Comparison of ENCODE assay signal across 14 cellular contexts in genomic region chr1:65440322-65440864, GRCh38. TPM values are rescaled to one million over a fixed set of nuclear protein-coding genes. Genes with fewer than 3 reads are reported as not detected.
DNase-seq lines count a peak whose midpoint lies in the region; ATAC-seq and TF ChIP-seq lines count a peak whose summit lies in the region.
"Had no signal": no experiment of that assay in that cellular context is flagged by ENCODE, and none has a peak within 500 bp of the region (broad histone marks: within the 10 kb centered on the region; RNA-seq: fewer than 3 reads in every experiment).

No MANE protein-coding gene starts in this region.

- no peaks in the 10 kb centered on the region for H3K9me2 ChIP-seq in hepatocyte (replicated peaks; ENCODE audit: insufficient read depth)

- H3K4me1 Mint-ChIP-seq in activated naive CD8-positive, alpha-beta T cell treated with anti-CD3 and anti-CD28 coated beads, Interleukin-2, amount 10 ng/mL, durations not matched to agents 7 days and 5 days, result peaks cover 7% of the 10 kb centered on the region
- H3K4me1 Mint-ChIP-seq in activated naive CD8-positive, alpha-beta T cell treated with anti-CD3 and anti-CD28 coated beads for 36 hours, result peaks cover 3% of the 10 kb centered on the region
- H3K4me1 Mint-ChIP-seq in WTC11, result peaks cover 41% of the 10 kb centered on the region
- peaks cover 16% of the 10 kb centered on the region for H3K4me1 Mint-ChIP-seq in glutamatergic neuron (ENCODE audit: low read depth, unreplicated experiment)

- H2AFZ ChIP-seq in hepatocyte, result no peak overlapping the region

- no peaks in the 10 kb centered on the region for H3K9me3 ChIP-seq in hepatocyte (ENCODE audit: low read depth)
- H3K9me3 ChIP-seq: BLaER1 had no signal

- ATAC-seq in activated naive CD8-positive, alpha-beta T cell treated with anti-CD3 and anti-CD28 coated beads, Interleukin-2, amount 10 ng/mL, durations not matched to agents 7 days and 5 days (ENCODE audit: low read depth), result no peak
- no peak for ATAC-seq in WTC11
- ATAC-seq: HCT116 had no signal

- H3K4me3 ChIP-seq in hepatocyte, result no peak overlapping the region
- H3K4me3 ChIP-seq: BLaER1 had no signal

- peaks cover 3% of the 10 kb centered on the region for H3K27me3 Mint-ChIP-seq in activated naive CD8-positive, alpha-beta T cell treated with anti-CD3 and anti-CD28 coated beads, Interleukin-2, amount 10 ng/mL, durations not matched to agents 7 days and 5 days
- H3K27me3 Mint-ChIP-seq in activated naive CD8-positive, alpha-beta T cell treated with anti-CD3 and anti-CD28 coated beads for 36 hours, result no peaks in the 10 kb centered on the region
- H3K27me3 Mint-ChIP-seq in WTC11 (ENCODE audit: low read depth) (no peaks in the 10 kb centered on the region), glutamatergic neuron (ENCODE audit: unreplicated experiment) (no peaks in the 10 kb centered on the region)
- H3K27me3 Mint-ChIP-seq: CD4-positive, CD25-positive, alpha-beta regulatory T cell had no signal

- POLR2A ChIA-PET in activated naive CD8-positive, alpha-beta T cell treated with anti-CD3 and anti-CD28 coated beads, Interleukin-2, amount 10 ng/mL, durations not matched to agents 7 days and 5 days (lab: Charles Lee), result no interaction called here
- POLR2A ChIA-PET in WTC11 (lab: Charles Lee), result no interaction called here

- H3K27ac ChIP-seq in hepatocyte, result no peak overlapping the region
- H3K27ac ChIP-seq: 22Rv1, BLaER1 had no signal

- no peaks in the 10 kb centered on the region for H3K27me3 ChIP-seq in hepatocyte
- H3K27me3 ChIP-seq: BLaER1 had no signal

- no peak for TF ChIP-seq CTCF in WTC11 (IDR thresholded peaks at IDR 0.05)
- TF ChIP-seq CTCF in glutamatergic neuron (IDR thresholded peaks at IDR 0.05; ENCODE audit: partially characterized antibody, unreplicated experiment), result no peak
- TF ChIP-seq CTCF in hepatocyte (IDR thresholded peaks at IDR 0.05; ENCODE audit: poor library complexity), result no peak

- 86% methylated on average over 12 of the region's 12 CpGs for WGBS in hepatocyte (ENCODE audit: low lambda C conversion rate, missing lambda C conversion rate)

- CTCF ChIA-PET in WTC11 (lab: Charles Lee), result interaction anchor here (1.4 to 1.6 kb wide), 4 partner anchors 9 to 247 kb away, joined by 6 to 9 read pairs (median 8); no protein-coding TSS in a partner anchor

- no peaks in the 10 kb centered on the region for H3K36me3 ChIP-seq in hepatocyte (replicated peaks; ENCODE audit: insufficient read depth, low read depth)

- no peaks in the 10 kb centered on the region for H3K79me2 ChIP-seq in hepatocyte

- no peaks in the 10 kb centered on the region for H3K4me1 ChIP-seq in hepatocyte (ENCODE audit: insufficient read depth)
- H3K4me1 ChIP-seq: BLaER1 had no signal

- peak overlapping the region; percentile 23 for H3K27ac Mint-ChIP-seq in activated naive CD8-positive, alpha-beta T cell treated with anti-CD3 and anti-CD28 coated beads, Interleukin-2, amount 10 ng/mL, durations not matched to agents 7 days and 5 days
- H3K27ac Mint-ChIP-seq in activated naive CD8-positive, alpha-beta T cell treated with anti-CD3 and anti-CD28 coated beads for 36 hours, result no peak overlapping the region
- H3K27ac Mint-ChIP-seq in WTC11 (peak overlapping the region; percentile 51; the same call in 1 of the 2 replicates), glutamatergic neuron (ENCODE audit: unreplicated experiment) (peak overlapping the region; percentile 53)
- H3K27ac Mint-ChIP-seq: CD4-positive, CD25-positive, alpha-beta regulatory T cell had no signal

- H3K4me3 Mint-ChIP-seq in activated naive CD8-positive, alpha-beta T cell treated with anti-CD3 and anti-CD28 coated beads, Interleukin-2, amount 10 ng/mL, durations not matched to agents 7 days and 5 days, result no peak overlapping the region
- no peak overlapping the region for H3K4me3 Mint-ChIP-seq in activated naive CD8-positive, alpha-beta T cell treated with anti-CD3 and anti-CD28 coated beads for 36 hours
- H3K4me3 Mint-ChIP-seq in WTC11 (no peak overlapping the region), glutamatergic neuron (ENCODE audit: unreplicated experiment) (no peak overlapping the region)
- H3K4me3 Mint-ChIP-seq: CD4-positive, CD25-positive, alpha-beta regulatory T cell had no signal

- H3K4me2 ChIP-seq in hepatocyte, result no peak overlapping the region
- H3K4me2 ChIP-seq: BLaER1 had no signal

- peaks cover 4% of the 10 kb centered on the region for H3K36me3 Mint-ChIP-seq in activated naive CD8-positive, alpha-beta T cell treated with anti-CD3 and anti-CD28 coated beads, Interleukin-2, amount 10 ng/mL, durations not matched to agents 7 days and 5 days
- H3K36me3 Mint-ChIP-seq in activated naive CD8-positive, alpha-beta T cell treated with anti-CD3 and anti-CD28 coated beads for 36 hours, result peaks cover 4% of the 10 kb centered on the region
- peaks cover 17% of the 10 kb centered on the region for H3K36me3 Mint-ChIP-seq in WTC11
- no peaks in the 10 kb centered on the region for H3K36me3 Mint-ChIP-seq in glutamatergic neuron (ENCODE audit: unreplicated experiment)

- no peaks in the 10 kb centered on the region for H4K20me1 ChIP-seq in hepatocyte (ENCODE audit: insufficient read depth, poor library complexity, severe bottlenecking)
- H4K20me1 ChIP-seq: BLaER1 had no signal

- no peak for DNase-seq in activated naive CD8-positive, alpha-beta T cell treated with anti-CD3 and anti-CD28 coated beads, Interleukin-2, amount 10 ng/mL, durations not matched to agents 7 days and 5 days
- no peak for DNase-seq in activated naive CD8-positive, alpha-beta T cell treated with anti-CD3 and anti-CD28 coated beads for 36 hours
- no peak for DNase-seq in WTC11 (ENCODE audit: low spot score)
- no peak for DNase-seq in glutamatergic neuron
- no peak for DNase-seq in glomerular visceral epithelial cell (ENCODE audit: extremely low spot score)
- DNase-seq in stimulated activated naive CD4-positive, alpha-beta T cell treated with Interleukin-2 at 50 U/mL for 16 hours (lab: John Stamatoyannopoulos, UW), result no peak
- DNase-seq in hepatocyte (ENCODE audit: low spot score), result no peak
- DNase-seq in NCI-H2196 treated with DMSO at 0.1 percent for 48 hours (lab: John Stamatoyannopoulos, UW; ENCODE audit: unreplicated experiment), result no peak
- DNase-seq: AML-193; CD4-positive, CD25-positive, alpha-beta regulatory T cell; DMS 273 treated with DMSO at 0.1 percent for 48 hours had no signal

- H3K9me3 Mint-ChIP-seq in activated naive CD8-positive, alpha-beta T cell treated with anti-CD3 and anti-CD28 coated beads, Interleukin-2, amount 10 ng/mL, durations not matched to agents 7 days and 5 days, result no peaks in the 10 kb centered on the region
- H3K9me3 Mint-ChIP-seq in activated naive CD8-positive, alpha-beta T cell treated with anti-CD3 and anti-CD28 coated beads for 36 hours, result no peaks in the 10 kb centered on the region
- H3K9me3 Mint-ChIP-seq in WTC11, result peaks cover 15% of the 10 kb centered on the region
- H3K9me3 Mint-ChIP-seq in glutamatergic neuron (ENCODE audit: unreplicated experiment), result peaks cover 4% of the 10 kb centered on the region
- H3K9me3 Mint-ChIP-seq: CD4-positive, CD25-positive, alpha-beta regulatory T cell had no signal

TF ChIP-seq in WTC11, 78 proteins besides CTCF, POLR2A, EP300 and RAD21 (continues in another document):
- TF ChIP-seq RELA (CRISPR knock-in tag; IDR thresholded peaks at IDR 0.05; ENCODE audit: borderline replicate concordance) (no peak), NFYB (CRISPR knock-in tag; conservative IDR thresholded peaks at IDR 0.05; ENCODE audit: low read depth) (no peak), ZNF532 (CRISPR knock-in tag; IDR thresholded peaks at IDR 0.05; ENCODE audit: borderline replicate concordance) (no peak), EMX1 (CRISPR knock-in tag; IDR thresholded peaks at IDR 0.05) (no peak), ZNF232 (CRISPR knock-in tag; IDR thresholded peaks at IDR 0.05) (no peak)

RNA-seq across cellular contexts. Expression of gene LEPR, which starts 19.9 kb away (rescaled TPM):
- 1 to 10 TPM; 1.9 to 2.8 TPM for total RNA-seq in activated naive CD8-positive, alpha-beta T cell treated with anti-CD3 and anti-CD28 coated beads, Interleukin-2, amount 10 ng/mL, durations not matched to agents 7 days and 5 days
- 1 to 10 TPM; 1.6 to 2.2 TPM for total RNA-seq in activated naive CD8-positive, alpha-beta T cell treated with anti-CD3 and anti-CD28 coated beads for 36 hours
- total RNA-seq in WTC11 (2021) (5.3 to 6.5 TPM (median 5.6 TPM) in 3 replicates), glutamatergic neuron (ENCODE audit: unreplicated experiment) (6.8 TPM), hepatocyte (6.1 and 6.4 TPM in 2 replicates)
- polyA plus RNA-seq in hepatocyte, result 1.3 and 4.1 TPM in 2 replicates

RNA-seq across cellular contexts. Expression of gene LEPROT, which starts 19.9 kb away (rescaled TPM):
- 10 to 100 TPM; 25.9 to 27.5 TPM for total RNA-seq in activated naive CD8-positive, alpha-beta T cell treated with anti-CD3 and anti-CD28 coated beads, Interleukin-2, amount 10 ng/mL, durations not matched to agents 7 days and 5 days
- 10 to 100 TPM; 10.9 to 11.3 TPM for total RNA-seq in activated naive CD8-positive, alpha-beta T cell treated with anti-CD3 and anti-CD28 coated beads for 36 hours
- 18.1 to 23.0 TPM (median 18.1 TPM) in 3 replicates for total RNA-seq in WTC11 (2021)
- 56.0 TPM for total RNA-seq in glutamatergic neuron (ENCODE audit: unreplicated experiment)
- 91.6 and 97.0 TPM in 2 replicates for total RNA-seq in hepatocyte
- 77.5 and 89.9 TPM in 2 replicates for polyA plus RNA-seq in hepatocyte
